In genomic region chr5:90802695-90803317, GRCh38 we compare ENCODE assay signal across 8 cellular contexts.
DNase-seq lines count a peak whose midpoint lies in the region; ATAC-seq, FAIRE-seq and TF ChIP-seq lines count a peak whose summit lies in the region.

No MANE protein-coding gene starts in this region.

- CTCF ChIA-PET in K562 (lab: Yijun Ruan, JAX; ENCODE audit: low intra/inter-chr PET ratio) (interaction anchor here (1.9 kb wide), 1 partner anchor 617 kb away, joined by 5 read pairs; no protein-coding TSS in a partner anchor), HepG2 (lab: Yijun Ruan, JAX; ENCODE audit: low intra/inter-chr PET ratio, low total read pairs) (interaction anchor here (1.2 to 2.2 kb wide), 2 partner anchors 615 to 617 kb away, joined by 3 to 11 read pairs; no protein-coding TSS in a partner anchor)

- H4K20me1 ChIP-seq in K562 (replicated peaks; ENCODE audit: control insufficient read depth, insufficient read depth, low read length), result no peaks in the 10 kb centered on the region
- no peaks in the 10 kb centered on the region for H4K20me1 ChIP-seq in HepG2 (ENCODE audit: insufficient read depth, low read length)

- H3K4me3 ChIP-seq in K562, result no peak overlapping the region
- H3K4me3 ChIP-seq in HepG2 (replicated peaks in 1 of 3; ENCODE audit: insufficient read depth in 1 of 3, low read depth in 2 of 3, low read length in 3 of 3), result no peak overlapping the region

- H3K9me1 ChIP-seq in K562 (ENCODE audit: control insufficient read depth, insufficient read depth, low read length), result no peaks in the 10 kb centered on the region

- H3K27ac ChIP-seq in C4-2B (no peak overlapping the region), K562 (ENCODE audit: extremely low read depth, low read depth, low read length) (no peak overlapping the region), HepG2 (ENCODE audit: extremely low read length, insufficient read depth, low read length) (no peak overlapping the region)

- peak; percentile 89 for FAIRE-seq in K562 (lab: Jason Lieb, UNC)
- FAIRE-seq in HepG2 (lab: Jason Lieb, UNC), result no peak

- no peaks in the 10 kb centered on the region for H3K4me1 ChIP-seq in K562 (replicated peaks in 1 of 2; ENCODE audit: control insufficient read depth in 2 of 2, insufficient read depth in 2 of 2, low read length in 2 of 2)
- H3K4me1 ChIP-seq in HepG2 (ENCODE audit: insufficient read depth, low read length), result no peaks in the 10 kb centered on the region

- H3K36me3 ChIP-seq in K562 (ENCODE audit: control insufficient read depth, insufficient read depth, low read length), result peaks cover 29% of the 10 kb centered on the region; the same call in 2 of the 3 replicates
- H3K36me3 ChIP-seq in HepG2 (replicated peaks in 1 of 2; ENCODE audit: control insufficient read depth in 1 of 2, insufficient read depth in 2 of 2, low read length in 2 of 2), result no peaks in the 10 kb centered on the region

- peak; percentile 75 for ATAC-seq in HG02642 (IDR thresholded peaks at IDR 0.05; ENCODE audit: poor library complexity, unreplicated experiment)
- peak; percentile 96 for ATAC-seq in K562
- ATAC-seq in HepG2, result peak; percentile 83
- no peak for ATAC-seq in GM19455 (IDR thresholded peaks at IDR 0.05; ENCODE audit: unreplicated experiment)

- H3K4me2 ChIP-seq in K562 (ENCODE audit: insufficient read depth, low read length) (no peak overlapping the region), HepG2 (ENCODE audit: low read depth, low read length) (no peak overlapping the region)

- no TSS peak for BruUV-seq in K562 (replicated peaks; lab: Mats Ljungman, UMichigan)
- no TSS peak for BruUV-seq in HepG2 (replicated peaks; lab: Mats Ljungman, UMichigan)

- 0 out of 4 replicates have a peak, but pooled peaks of 1 of the 2 experiments have one; percentile 19 for TF ChIP-seq RAD21 in K562 (CRISPR knock-in tag; conservative IDR thresholded peaks at IDR 0.05 in 1 of 2, IDR thresholded peaks at IDR 0.05 in 1 of 2)
- no peak for TF ChIP-seq RAD21 in HepG2 (CRISPR knock-in tag; IDR thresholded peaks at IDR 0.05)

- DNase-seq in NCI-H1694 (lab: John Stamatoyannopoulos, UW) (peak; percentile 42), K562 (ENCODE audit: extremely low read depth in 1 of 4, low spot score in 3 of 4) (peak; percentile 36 to 51 (median 44)), HepG2 (ENCODE audit: low spot score) (peak; percentile 25)
- no peak for DNase-seq in stimulated activated naive CD4-positive, alpha-beta T cell treated with Interleukin-2 at 50 U/mL for 16 hours (lab: John Stamatoyannopoulos, UW)

- TF ChIP-seq CTCF in C4-2B (conservative IDR thresholded peaks at IDR 0.05), result peak; percentile 92
- TF ChIP-seq CTCF in GM12874 (IDR thresholded peaks at IDR 0.05; ENCODE audit: insufficient read depth, low read depth, low read length), result peak; percentile 61; the same call in 1 of the 2 replicates
- TF ChIP-seq CTCF in K562 (IDR thresholded peaks at IDR 0.05 in 2 of 3, conservative IDR thresholded peaks at IDR 0.05 in 1 of 3; ENCODE audit: insufficient read depth in 2 of 3, low read depth in 1 of 3, low read length in 3 of 3), result peak; percentile 60 to 73 (median 70)
- TF ChIP-seq CTCF in HepG2 (CRISPR knock-in tag; IDR thresholded peaks at IDR 0.05), result peak; percentile 57

- POLR2A ChIA-PET in K562 (lab: Yijun Ruan, JAX), result interaction anchor here (0.7 to 1.2 kb wide), 2 partner anchors 10 to 582 kb away, joined by 3 read pairs; no protein-coding TSS in a partner anchor
- POLR2A ChIA-PET in HepG2 (lab: Yijun Ruan, JAX), result no interaction called here

- H2AFZ ChIP-seq in K562 (ENCODE audit: low read depth, low read length), result no peak overlapping the region
- no peak overlapping the region for H2AFZ ChIP-seq in HepG2 (ENCODE audit: low read length)

- intact Hi-C loops in K562 (cut with micrococcal nuclease) (loop anchor here (5.0 kb wide), 1 partner anchor 614 kb away; no protein-coding TSS in a partner anchor), HepG2 (cut with micrococcal nuclease; ENCODE audit: unreplicated experiment) (loop anchor here (1.0 kb wide), 1 partner anchor 616 kb away; no protein-coding TSS in a partner anchor)

- 20% methylated on average over 5 of the region's 5 CpGs for WGBS in K562 (ENCODE audit: insufficient coverage, low coverage, missing lambda C conversion rate)
- WGBS in HepG2 (ENCODE audit: low lambda C conversion rate), result 1% methylated on average over 5 of the region's 5 CpGs

- H3K79me2 ChIP-seq in K562 (ENCODE audit: control insufficient read depth, insufficient read depth, low read length) (no peaks in the 10 kb centered on the region), HepG2 (ENCODE audit: insufficient read depth, low read length) (no peaks in the 10 kb centered on the region)

- no peak; the same call in 1 of the 2 replicates for TF ChIP-seq POLR2A in K562 (conservative IDR thresholded peaks at IDR 0.05)
- TF ChIP-seq POLR2A in HepG2 (IDR thresholded peaks at IDR 0.05; ENCODE audit: insufficient read depth in 1 of 2, low read depth in 2 of 2, low read length in 2 of 2), result no peak

- H3K9ac ChIP-seq in K562 (ENCODE audit: insufficient read depth in 1 of 2, low read depth in 2 of 2, low read length in 2 of 2), result no peak overlapping the region
- no peak overlapping the region for H3K9ac ChIP-seq in HepG2 (ENCODE audit: insufficient read depth, low read depth, low read length)

- in situ Hi-C loops in K562 (cut with MboI) (no loop called here), HepG2 (cut with HindIII; ENCODE audit: extremely low pct_ligation_motif_present, low pct_unique_long_range_greater_than_20kb) (no loop called here)

- no peak for TF ChIP-seq EP300 in K562 (IDR thresholded peaks at IDR 0.05; ENCODE audit: low read length)
- TF ChIP-seq EP300 in HepG2 (IDR thresholded peaks at IDR 0.05; ENCODE audit: low read depth in 2 of 2, low read length in 2 of 2), result no peak
- TF ChIP-seq EP300 in HepG2 (CRISPR knock-in tag; IDR thresholded peaks at IDR 0.05; ENCODE audit: borderline replicate concordance), result no peak

- H3K9me3 ChIP-seq in K562 (replicated peaks; ENCODE audit: control insufficient read depth, insufficient read depth, low read depth, low read length) (peaks cover 1% of the 10 kb centered on the region; the same call in 1 of the 2 replicates), HepG2 (ENCODE audit: low read length) (no peaks in the 10 kb centered on the region)

- H3K27me3 ChIP-seq in K562 (ENCODE audit: control insufficient read depth in 2 of 2, insufficient read depth in 2 of 2, low read length in 2 of 2), result no peaks in the 10 kb centered on the region
- peaks cover 0 to 5% of the 10 kb centered on the region in 2 experiments; a peak in 1 of 5 replicates for H3K27me3 ChIP-seq in HepG2 (ENCODE audit: control insufficient read depth in 1 of 2, insufficient read depth in 2 of 2, low read length in 2 of 2)

TF ChIP-seq in K562, 482 proteins besides CTCF, POLR2A, EP300 and RAD21:
- TF ChIP-seq, protein P1, sequence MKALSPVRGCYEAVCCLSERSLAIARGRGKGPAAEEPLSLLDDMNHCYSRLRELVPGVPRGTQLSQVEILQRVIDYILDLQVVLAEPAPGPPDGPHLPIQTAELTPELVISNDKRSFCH (CRISPR knock-in tag; IDR thresholded peaks at IDR 0.05), result no peak
- TF ChIP-seq, protein P1 (tag; IDR thresholded peaks at IDR 0.05), result no peak
- TF ChIP-seq ZNF551 (CRISPR knock-in tag; IDR thresholded peaks at IDR 0.05), result no peak
- TF ChIP-seq SMC3 (conservative IDR thresholded peaks at IDR 0.05; ENCODE audit: insufficient read depth, low read depth, low read length), result 0 out of 2 replicates have a peak, but pooled peaks have one; percentile 13
- TF ChIP-seq POLR2B (IDR thresholded peaks at IDR 0.05; ENCODE audit: low read depth, partially characterized antibody), result no peak
- TF ChIP-seq PPARD (CRISPR knock-in tag; IDR thresholded peaks at IDR 0.05), result no peak
- TF ChIP-seq PRPF4 (IDR thresholded peaks at IDR 0.05; ENCODE audit: insufficient read depth, low read depth, low read length, poor library complexity, severe bottlenecking), result no peak

TF ChIP-seq in HepG2, 621 proteins besides CTCF, POLR2A, EP300 and RAD21:
- TF ChIP-seq ZNF20 (CRISPR knock-in tag; IDR thresholded peaks at IDR 0.05) (no peak), HOMEZ (CRISPR knock-in tag; IDR thresholded peaks at IDR 0.05; ENCODE audit: low read depth) (no peak), STAG1 (CRISPR knock-in tag; IDR thresholded peaks at IDR 0.05) (peak; percentile 45), MAFK (conservative IDR thresholded peaks at IDR 0.05 in 1 of 2, IDR thresholded peaks at IDR 0.05 in 1 of 2; ENCODE audit: low read length in 2 of 2) (no peak), HOXD1 (CRISPR knock-in tag; IDR thresholded peaks at IDR 0.05) (no peak), SMC3 (IDR thresholded peaks at IDR 0.05; ENCODE audit: low read length) (peak; percentile 64)
